ENCODE assay signal across 13 cellular contexts in the genomic region with DNA sequence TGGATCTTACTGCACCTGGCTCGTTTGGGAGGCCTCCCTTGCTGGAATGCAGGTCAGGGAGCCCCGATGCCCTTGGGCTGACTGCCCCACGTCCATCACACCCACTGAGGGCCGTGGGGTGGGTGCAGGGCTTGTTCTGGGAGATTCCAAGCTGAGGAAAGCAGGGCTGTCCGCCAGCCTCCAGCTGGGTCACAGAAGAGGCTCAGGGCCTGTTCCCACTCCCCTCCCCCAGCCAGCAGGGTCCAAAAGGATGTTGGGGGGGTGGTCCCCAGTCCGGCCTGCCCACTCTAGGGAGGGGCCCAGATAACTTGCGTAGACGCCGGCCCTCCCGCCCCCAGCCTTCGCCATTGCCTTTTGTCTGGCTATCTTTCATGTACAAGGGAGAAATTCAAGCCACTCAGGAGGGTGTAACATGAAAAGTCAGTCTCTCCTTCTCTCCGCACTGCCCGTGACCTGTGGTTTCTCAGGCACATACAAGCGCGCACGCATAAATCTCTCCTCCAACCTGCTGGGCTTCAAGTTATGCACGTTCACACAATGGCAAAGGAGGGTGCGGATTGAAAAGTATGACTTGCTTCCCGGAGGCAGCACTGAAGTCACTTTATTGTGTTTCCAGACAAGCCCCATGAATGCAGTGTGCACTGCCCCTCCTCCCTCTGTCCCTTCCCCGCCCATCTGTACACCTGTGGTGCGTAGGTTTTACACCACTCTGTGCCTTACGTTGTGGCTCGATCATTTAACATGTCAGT. TPM values are rescaled to one million over a fixed set of nuclear protein-coding genes. Genes with fewer than 3 reads are reported as not detected.
DNase-seq lines count a peak whose midpoint lies in the region; ATAC-seq, FAIRE-seq and TF ChIP-seq lines count a peak whose summit lies in the region.
"Had no signal": no experiment of that assay in that cellular context is flagged by ENCODE, and none has a peak within 500 bp of the region (broad histone marks: within the 10 kb centered on the region; RNA-seq: fewer than 3 reads in every experiment).

No MANE protein-coding gene starts in this region.

- H3K27ac ChIP-seq in Karpas-422 (ENCODE audit: low read length) (peak overlapping the region; percentile 46), WERI-Rb-1 (peak overlapping the region; percentile 95), kidney (ENCODE audit: low read depth in 2 of 2, low read length in 2 of 2) (peak overlapping the region; percentile 48 to 63)
- H3K27ac ChIP-seq: C4-2B had no signal

- ATAC-seq in sciatic nerve, result peak; percentile 49
- ATAC-seq in natural killer cell, result no peak
- ATAC-seq: natural killer cell treated with Interleukin-12 subunit alpha and Interleukin-12 subunit beta and Interleukin-15 and Interleukin-18, amount 100 ng/mL, for 72 hours had no signal

- H3K9me3 ChIP-seq in Karpas-422 (ENCODE audit: low read length) (no peaks in the 10 kb centered on the region), WERI-Rb-1 (ENCODE audit: severe bottlenecking) (no peaks in the 10 kb centered on the region), kidney (ENCODE audit: control insufficient read depth in 1 of 2, low read length in 2 of 2) (no peaks in the 10 kb centered on the region)

- no peaks in the 10 kb centered on the region for H3K9me2 ChIP-seq in Karpas-422 (replicated peaks; ENCODE audit: insufficient read depth, low read length)

- peaks cover under 1 to 6% of the 10 kb centered on the region in 2 donors for H3K4me1 Mint-ChIP-seq in natural killer cell
- peaks cover 2% of the 10 kb centered on the region for H3K4me1 Mint-ChIP-seq in activated T-helper 1 cell treated with anti-CD3 and anti-CD28 coated beads, Interleukin-12 subunit alpha, Interleukin-12 subunit beta, Interleukin-2, Interleukin-4 antibody, amounts not matched to agents 30 ng/mL and 10 ng/mL and 1 ng/mL, durations not matched to agents 14 hours and 24 hours and 36 hours (ENCODE audit: low read depth)

- TF ChIP-seq CTCF in WERI-Rb-1 (IDR thresholded peaks at IDR 0.05; ENCODE audit: low read depth, low read length) (no peak), kidney (IDR thresholded peaks at IDR 0.05; ENCODE audit: borderline replicate concordance, extremely low read depth, insufficient read depth) (no peak), natural killer cell (IDR thresholded peaks at IDR 0.05) (no peak)

- H2AFZ ChIP-seq in Karpas-422 (ENCODE audit: low read length), result no peak overlapping the region

- H3K36me3 ChIP-seq in Karpas-422 (ENCODE audit: insufficient read depth, low read length) (no peaks in the 10 kb centered on the region), WERI-Rb-1 (peaks cover 20% of the 10 kb centered on the region), kidney (ENCODE audit: control insufficient read depth in 1 of 2, insufficient read depth in 2 of 2, low read length in 2 of 2) (no peaks in the 10 kb centered on the region)

- DNase-seq in Karpas-422 (no peak), WERI-Rb-1 (peak; percentile 71), kidney (peak; percentile 86), sciatic nerve (ENCODE audit: low spot score) (no peak), NCI-H748 treated with DMSO at 0.1 percent for 48 hours (lab: John Stamatoyannopoulos, UW) (no peak), natural killer cell (no peak)
- no peak for DNase-seq in stimulated activated CD4-positive, alpha-beta T cell treated with anti-CD3 and anti-CD28 coated beads, Interleukin-4, amount 100 ng/mL, for 4 hours
- no peak for DNase-seq in activated T-helper 1 cell treated with anti-CD3 and anti-CD28 coated beads, Interleukin-12 subunit alpha, Interleukin-12 subunit beta, Interleukin-2, Interleukin-4 antibody, amounts not matched to agents 30 ng/mL and 10 ng/mL and 1 ng/mL, durations not matched to agents 14 hours and 24 hours and 36 hours (ENCODE audit: low spot score)
- DNase-seq: activated CD4-positive, alpha-beta memory T cell treated with anti-CD3 and anti-CD28 coated beads for 36 hours; activated naive CD4-positive, alpha-beta T cell treated with anti-CD3 and anti-CD28 coated beads, Interleukin-2, amount 50 U/mL, for 16 hours; dorsolateral prefrontal cortex had no signal

- H3K27me3 Mint-ChIP-seq in natural killer cell (ENCODE audit: low read depth in 2 of 2), result no peaks in the 10 kb centered on the region
- no peaks in the 10 kb centered on the region for H3K27me3 Mint-ChIP-seq in activated T-helper 1 cell treated with anti-CD3 and anti-CD28 coated beads, Interleukin-12 subunit alpha, Interleukin-12 subunit beta, Interleukin-2, Interleukin-4 antibody, amounts not matched to agents 30 ng/mL and 10 ng/mL and 1 ng/mL, durations not matched to agents 14 hours and 24 hours and 36 hours (ENCODE audit: insufficient read depth)
- H3K27me3 Mint-ChIP-seq: activated CD4-positive, alpha-beta memory T cell treated with anti-CD3 and anti-CD28 coated beads for 36 hours; natural killer cell treated with Interleukin-12 subunit alpha and Interleukin-12 subunit beta and Interleukin-15 and Interleukin-18, amount 100 ng/mL, for 72 hours had no signal

- H3K4me3 Mint-ChIP-seq in natural killer cell, result no peak overlapping the region
- no peak overlapping the region for H3K4me3 Mint-ChIP-seq in activated T-helper 1 cell treated with anti-CD3 and anti-CD28 coated beads, Interleukin-12 subunit alpha, Interleukin-12 subunit beta, Interleukin-2, Interleukin-4 antibody, amounts not matched to agents 30 ng/mL and 10 ng/mL and 1 ng/mL, durations not matched to agents 14 hours and 24 hours and 36 hours
- H3K4me3 Mint-ChIP-seq: activated CD4-positive, alpha-beta memory T cell treated with anti-CD3 and anti-CD28 coated beads for 36 hours; natural killer cell treated with Interleukin-12 subunit alpha and Interleukin-12 subunit beta and Interleukin-15 and Interleukin-18, amount 100 ng/mL, for 72 hours had no signal

- H4K20me1 ChIP-seq in Karpas-422 (ENCODE audit: insufficient read depth, low read depth, low read length), result no peaks in the 10 kb centered on the region

- H3K4me1 ChIP-seq in Karpas-422 (ENCODE audit: low read length), result peaks cover 72% of the 10 kb centered on the region
- peaks cover 3 to 22% of the 10 kb centered on the region in 2 donors for H3K4me1 ChIP-seq in kidney (ENCODE audit: control insufficient read depth in 1 of 2, insufficient read depth in 1 of 2, low read depth in 1 of 2, low read length in 2 of 2)

- no peaks in the 10 kb centered on the region for H3K36me3 Mint-ChIP-seq in natural killer cell
- H3K36me3 Mint-ChIP-seq in activated T-helper 1 cell treated with anti-CD3 and anti-CD28 coated beads, Interleukin-12 subunit alpha, Interleukin-12 subunit beta, Interleukin-2, Interleukin-4 antibody, amounts not matched to agents 30 ng/mL and 10 ng/mL and 1 ng/mL, durations not matched to agents 14 hours and 24 hours and 36 hours (ENCODE audit: low read depth), result no peaks in the 10 kb centered on the region
- H3K36me3 Mint-ChIP-seq: activated CD4-positive, alpha-beta memory T cell treated with anti-CD3 and anti-CD28 coated beads for 36 hours; natural killer cell treated with Interleukin-12 subunit alpha and Interleukin-12 subunit beta and Interleukin-15 and Interleukin-18, amount 100 ng/mL, for 72 hours had no signal

- no peak overlapping the region for H3K4me2 ChIP-seq in Karpas-422 (ENCODE audit: low read depth, low read length, poor library complexity, severe bottlenecking)

- H3K27ac Mint-ChIP-seq in natural killer cell, result no peak overlapping the region
- no peak overlapping the region for H3K27ac Mint-ChIP-seq in activated T-helper 1 cell treated with anti-CD3 and anti-CD28 coated beads, Interleukin-12 subunit alpha, Interleukin-12 subunit beta, Interleukin-2, Interleukin-4 antibody, amounts not matched to agents 30 ng/mL and 10 ng/mL and 1 ng/mL, durations not matched to agents 14 hours and 24 hours and 36 hours
- H3K27ac Mint-ChIP-seq: activated CD4-positive, alpha-beta memory T cell treated with anti-CD3 and anti-CD28 coated beads for 36 hours; natural killer cell treated with Interleukin-12 subunit alpha and Interleukin-12 subunit beta and Interleukin-15 and Interleukin-18, amount 100 ng/mL, for 72 hours had no signal

- H3K4me3 ChIP-seq in Karpas-422 (ENCODE audit: low read length) (no peak overlapping the region), WERI-Rb-1 (ENCODE audit: low read depth, low read length) (peak overlapping the region; percentile 3; the same call in 1 of the 2 replicates), kidney (ENCODE audit: low read length in 2 of 2) (no peak overlapping the region)

- peaks cover 75% of the 10 kb centered on the region for H3K79me2 ChIP-seq in Karpas-422 (ENCODE audit: low read length)

- no peaks in the 10 kb centered on the region for H3K9me3 Mint-ChIP-seq in natural killer cell
- H3K9me3 Mint-ChIP-seq in activated T-helper 1 cell treated with anti-CD3 and anti-CD28 coated beads, Interleukin-12 subunit alpha, Interleukin-12 subunit beta, Interleukin-2, Interleukin-4 antibody, amounts not matched to agents 30 ng/mL and 10 ng/mL and 1 ng/mL, durations not matched to agents 14 hours and 24 hours and 36 hours, result no peaks in the 10 kb centered on the region
- H3K9me3 Mint-ChIP-seq: activated CD4-positive, alpha-beta memory T cell treated with anti-CD3 and anti-CD28 coated beads for 36 hours; natural killer cell treated with Interleukin-12 subunit alpha and Interleukin-12 subunit beta and Interleukin-15 and Interleukin-18, amount 100 ng/mL, for 72 hours had no signal

- H3K27me3 ChIP-seq in Karpas-422 (ENCODE audit: low read length), result no peaks in the 10 kb centered on the region
- H3K27me3 ChIP-seq in WERI-Rb-1 (ENCODE audit: insufficient read depth, low read depth, severe bottlenecking), result no peaks in the 10 kb centered on the region
- H3K27me3 ChIP-seq: dorsolateral prefrontal cortex had no signal

- no peak for FAIRE-seq in kidney (lab: Jason Lieb, UNC)

- H3K9ac ChIP-seq in Karpas-422 (ENCODE audit: low read length), result no peak overlapping the region
- no peak overlapping the region for H3K9ac ChIP-seq in kidney (ENCODE audit: low read length in 2 of 2)

- intact Hi-C loops in kidney (cut with DNase I) (no loop called here), sciatic nerve (cut with DNase I) (no loop called here), natural killer cell (cut with micrococcal nuclease) (no loop called here)
- intact Hi-C loops in activated T-helper 1 cell treated with anti-CD3 and anti-CD28 coated beads, Interleukin-12 subunit alpha, Interleukin-12 subunit beta, Interleukin-2, Interleukin-4 antibody, amounts not matched to agents 30 ng/mL and 10 ng/mL and 1 ng/mL, durations not matched to agents 14 hours and 24 hours and 36 hours (cut with micrococcal nuclease), result no loop called here

RNA-seq across cellular contexts. Expression of gene CARM1, which starts 20.2 kb away (rescaled TPM):
- total RNA-seq in Karpas-422 (2014; rRNA removed; shearing (Covaris generic); ENCODE audit: low replicate concordance), result 32.7 and 38.2 TPM in 2 replicates
- total RNA-seq in kidney, result 41.2 TPM
- 21.9 TPM for polyA plus RNA-seq in kidney (ENCODE audit: insufficient read depth, low read depth, low replicate concordance)
- 33.3 TPM for total RNA-seq in sciatic nerve
- 10 to 100 TPM; 13.4 to 21.3 (median 19.8) TPM for total RNA-seq in natural killer cell
- 85.9 and 88.0 TPM in 2 replicates for total RNA-seq in activated T-helper 1 cell treated with anti-CD3 and anti-CD28 coated beads, Interleukin-12 subunit alpha, Interleukin-12 subunit beta, Interleukin-2, Interleukin-4 antibody, amounts not matched to agents 30 ng/mL and 10 ng/mL and 1 ng/mL, durations not matched to agents 14 hours and 24 hours and 36 hours

RNA-seq across cellular contexts. Expression of gene YIPF2, which starts 36.9 kb away (rescaled TPM):
- 26.8 and 45.6 TPM in 2 replicates for total RNA-seq in Karpas-422 (2014; rRNA removed; shearing (Covaris generic); ENCODE audit: low replicate concordance)
- total RNA-seq in kidney (64.7 TPM), sciatic nerve (33.1 TPM), natural killer cell (10 to 100 TPM; 26.4 to 27.8 (median 27.2) TPM)
- polyA plus RNA-seq in kidney (ENCODE audit: insufficient read depth, low read depth, low replicate concordance), result 70.3 TPM
- total RNA-seq in activated T-helper 1 cell treated with anti-CD3 and anti-CD28 coated beads, Interleukin-12 subunit alpha, Interleukin-12 subunit beta, Interleukin-2, Interleukin-4 antibody, amounts not matched to agents 30 ng/mL and 10 ng/mL and 1 ng/mL, durations not matched to agents 14 hours and 24 hours and 36 hours, result 28.8 and 29.5 TPM in 2 replicates

RNA-seq across cellular contexts. Expression of gene TIMM29, which starts 37.1 kb away (rescaled TPM):
- 16.5 and 28.1 TPM in 2 replicates for total RNA-seq in Karpas-422 (2014; rRNA removed; shearing (Covaris generic); ENCODE audit: low replicate concordance)
- total RNA-seq in kidney, result 21.7 TPM
- 16.8 TPM for polyA plus RNA-seq in kidney (ENCODE audit: insufficient read depth, low read depth, low replicate concordance)
- 14.4 TPM for total RNA-seq in sciatic nerve
- 10 to 100 TPM; 20.7 to 30.9 (median 24.1) TPM for total RNA-seq in natural killer cell
- total RNA-seq in activated T-helper 1 cell treated with anti-CD3 and anti-CD28 coated beads, Interleukin-12 subunit alpha, Interleukin-12 subunit beta, Interleukin-2, Interleukin-4 antibody, amounts not matched to agents 30 ng/mL and 10 ng/mL and 1 ng/mL, durations not matched to agents 14 hours and 24 hours and 36 hours, result 22.6 and 22.7 TPM in 2 replicates

RNA-seq across cellular contexts. Expression of gene C19orf38, which starts 43.3 kb away (rescaled TPM):
- 6.1 and 12.9 TPM in 2 replicates for total RNA-seq in Karpas-422 (2014; rRNA removed; shearing (Covaris generic); ENCODE audit: low replicate concordance)
- 3.3 TPM for total RNA-seq in kidney
- 2.4 TPM for polyA plus RNA-seq in kidney (ENCODE audit: insufficient read depth, low read depth, low replicate concordance)
- total RNA-seq in sciatic nerve, result 2.7 TPM
- total RNA-seq in natural killer cell, result 1 to 10 TPM; 2.9 to 9.9 (median 6.2) TPM
- total RNA-seq in activated T-helper 1 cell treated with anti-CD3 and anti-CD28 coated beads, Interleukin-12 subunit alpha, Interleukin-12 subunit beta, Interleukin-2, Interleukin-4 antibody, amounts not matched to agents 30 ng/mL and 10 ng/mL and 1 ng/mL, durations not matched to agents 14 hours and 24 hours and 36 hours, result 4.0 and 5.6 TPM in 2 replicates

RNA-seq across cellular contexts. Expression of gene TMED1, which starts 55.5 kb away (rescaled TPM):
- 10.2 and 24.4 TPM in 2 replicates for total RNA-seq in Karpas-422 (2014; rRNA removed; shearing (Covaris generic); ENCODE audit: low replicate concordance)
- 36.0 TPM for total RNA-seq in kidney
- polyA plus RNA-seq in kidney (ENCODE audit: insufficient read depth, low read depth, low replicate concordance), result 60.6 TPM
- total RNA-seq in sciatic nerve, result 20.0 TPM
- total RNA-seq in natural killer cell, result 10 to 100 TPM; 20.5 to 27.8 (median 27.4) TPM
- total RNA-seq in activated T-helper 1 cell treated with anti-CD3 and anti-CD28 coated beads, Interleukin-12 subunit alpha, Interleukin-12 subunit beta, Interleukin-2, Interleukin-4 antibody, amounts not matched to agents 30 ng/mL and 10 ng/mL and 1 ng/mL, durations not matched to agents 14 hours and 24 hours and 36 hours, result 19.8 and 21.0 TPM in 2 replicates

Comparison
In these comparisons a context has a peak if more than half of its experiments do, and no peak if none do; other contexts are left out.
1. DNase-seq: peak in WERI-Rb-1 (single experiment) and kidney (single experiment); none in Karpas-422 (single experiment), sciatic nerve (single experiment), NCI-H748 treated with DMSO at 0.1 percent for 48 hours (single experiment), stimulated activated CD4-positive, alpha-beta T cell treated with anti-CD3 and anti-CD28 coated beads, Interleukin-4, amount 100 ng/mL, for 4 hours (0 of 2), natural killer cell (single experiment) and activated T-helper 1 cell treated with anti-CD3 and anti-CD28 coated beads, Interleukin-12 subunit alpha, Interleukin-12 subunit beta, Interleukin-2, Interleukin-4 antibody, amounts not matched to agents 30 ng/mL and 10 ng/mL and 1 ng/mL, durations not matched to agents 14 hours and 24 hours and 36 hours (single experiment).
2. Peak in every context shown above with its lines, with median percentiles within 50 percentile points of each other: H3K27ac ChIP-seq.